ENCODE assay signal across 27 cellular contexts in the genomic region with DNA sequence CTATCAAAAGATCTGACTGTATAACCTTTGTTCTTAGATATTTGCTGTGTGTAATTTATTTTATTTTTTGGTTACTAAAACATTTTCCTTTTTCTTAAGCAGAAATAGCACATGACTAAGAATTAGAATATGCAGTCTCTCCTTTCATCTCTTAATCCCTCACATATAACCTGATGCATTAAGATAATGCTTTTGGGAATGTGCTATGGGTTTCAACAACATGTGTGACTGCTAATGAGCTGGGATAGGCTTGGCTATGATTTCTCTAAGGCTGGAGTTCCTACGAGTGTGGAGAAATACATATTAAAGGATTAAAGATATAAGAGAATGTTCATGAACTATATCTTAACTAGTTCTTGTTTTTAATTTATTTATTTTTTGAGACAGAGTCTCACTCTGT. TPM values are rescaled to one million over a fixed set of nuclear protein-coding genes. Genes with fewer than 3 reads are reported as not detected.
"Had no signal": no experiment of that assay in that cellular context is flagged by ENCODE, and none has a peak within 500 bp of the region (broad histone marks: within the 10 kb centered on the region; RNA-seq: fewer than 3 reads in every experiment).

No MANE protein-coding gene starts in this region.

- H3K27ac ChIP-seq: breast epithelium, colonic mucosa had no signal

- DNase-seq: activated B cell treated with CpG ODN at 0.5 μM for 24 hours; activated CD4-positive, alpha-beta T cell treated with anti-CD3 and anti-CD28 coated beads for 1 hour; activated CD4-positive, alpha-beta T cell treated with anti-CD3 and anti-CD28 coated beads, Interleukin-2, amount 10 ng/mL, durations not matched to agents 24 days and 14 days; activated CD4-positive, alpha-beta T cell treated with anti-CD3 and anti-CD28 coated beads, Interleukin-2, amount 50 U/mL, for 48 hours; activated CD8-positive, alpha-beta memory T cell treated with anti-CD3 and anti-CD28 coated beads, Interleukin-2, amount 10 ng/mL, durations not matched to agents 7 days and 5 days; activated effector memory CD4-positive, alpha-beta T cell treated with anti-CD3 and anti-CD28 coated beads, Interleukin-2, amount 50 U/mL, for 16 hours; activated naive CD4-positive, alpha-beta T cell treated with Interleukin-2 at 50 U/mL for 16 hours; activated naive CD8-positive, alpha-beta T cell treated with anti-CD3 and anti-CD28 coated beads, Interleukin-2, amount 50 U/mL, for 24 hours; activated T-cell treated with anti-CD3 and anti-CD28 coated beads, Interleukin-2, amount 50 U/mL, for 24 hours; amygdala; caudate nucleus; colonic mucosa; MG63; MV-4-11; NCI-H1092 treated with DMSO at 0.1 percent for 48 hours; NCI-H1417 treated with DMSO at 0.1 percent for 48 hours; NCI-H1694; NCI-H2029; NCI-H2107; NCI-H510A treated with DMSO at 0.1 percent for 48 hours; SIG-M5; T-helper 17 cell; T-helper 9 cell had no signal

- ATAC-seq: activated CD8-positive, alpha-beta memory T cell treated with anti-CD3 and anti-CD28 coated beads, Interleukin-2, amount 10 ng/mL, durations not matched to agents 7 days and 5 days; activated naive CD4-positive, alpha-beta T cell treated with anti-CD3 and anti-CD28 coated beads, Interleukin-2, amount 50 U/mL, for 72 hours; activated naive CD8-positive, alpha-beta T cell treated with anti-CD3 and anti-CD28 coated beads, Interleukin-2, amount 50 U/mL, for 24 hours; T-helper 17 cell had no signal

- H3K4me1 Mint-ChIP-seq: activated B cell treated with CpG ODN at 0.5 μM for 24 hours; activated CD4-positive, alpha-beta T cell treated with anti-CD3 and anti-CD28 coated beads, Interleukin-2, amount 10 ng/mL, durations not matched to agents 24 days and 14 days; activated CD8-positive, alpha-beta memory T cell treated with anti-CD3 and anti-CD28 coated beads, Interleukin-2, amount 10 ng/mL, durations not matched to agents 7 days and 5 days; activated naive CD8-positive, alpha-beta T cell treated with anti-CD3 and anti-CD28 coated beads, Interleukin-2, amount 50 U/mL, for 24 hours; T-helper 17 cell had no signal

- H3K4me3 ChIP-seq: breast epithelium, colonic mucosa, MG63 had no signal

- H3K36me3 ChIP-seq: breast epithelium, colonic mucosa, MG63 had no signal

- H3K4me1 ChIP-seq: breast epithelium, colonic mucosa had no signal

- H3K9me3 ChIP-seq: colonic mucosa, MG63 had no signal

- H3K4me3 Mint-ChIP-seq: activated B cell treated with CpG ODN at 0.5 μM for 24 hours; activated CD4-positive, alpha-beta T cell treated with anti-CD3 and anti-CD28 coated beads, Interleukin-2, amount 10 ng/mL, durations not matched to agents 24 days and 14 days; activated CD8-positive, alpha-beta memory T cell treated with anti-CD3 and anti-CD28 coated beads, Interleukin-2, amount 10 ng/mL, durations not matched to agents 7 days and 5 days; activated naive CD8-positive, alpha-beta T cell treated with anti-CD3 and anti-CD28 coated beads, Interleukin-2, amount 50 U/mL, for 24 hours; activated T-cell treated with anti-CD3 and anti-CD28 coated beads, Interleukin-2, amount 50 U/mL, for 24 hours; T-helper 17 cell had no signal

- H3K27me3 ChIP-seq: breast epithelium, colonic mucosa, MG63 had no signal

- H3K27ac Mint-ChIP-seq: activated B cell treated with CpG ODN at 0.5 μM for 24 hours; activated CD4-positive, alpha-beta T cell treated with anti-CD3 and anti-CD28 coated beads, Interleukin-2, amount 10 ng/mL, durations not matched to agents 24 days and 14 days; activated CD8-positive, alpha-beta memory T cell treated with anti-CD3 and anti-CD28 coated beads, Interleukin-2, amount 10 ng/mL, durations not matched to agents 7 days and 5 days; activated naive CD4-positive, alpha-beta T cell treated with anti-CD3 and anti-CD28 coated beads, Interleukin-2, amount 50 U/mL, for 72 hours; activated naive CD8-positive, alpha-beta T cell treated with anti-CD3 and anti-CD28 coated beads, Interleukin-2, amount 50 U/mL, for 24 hours; activated T-cell treated with anti-CD3 and anti-CD28 coated beads, Interleukin-2, amount 50 U/mL, for 24 hours; T-helper 17 cell had no signal

RNA-seq across cellular contexts. Expression of a gene that starts 41.6 kb away (rescaled TPM):
- total RNA-seq: OCI-LY7, T-helper 17 cell had no signal

RNA-seq across cellular contexts. Expression of a gene that starts 55.7 kb away (rescaled TPM):
- total RNA-seq: activated B cell treated with CpG ODN at 0.5 μM for 24 hours; activated CD4-positive, alpha-beta T cell treated with anti-CD3 and anti-CD28 coated beads, Interleukin-2, amount 10 ng/mL, durations not matched to agents 24 days and 14 days; activated CD8-positive, alpha-beta memory T cell treated with anti-CD3 and anti-CD28 coated beads, Interleukin-2, amount 10 ng/mL, durations not matched to agents 7 days and 5 days; activated naive CD4-positive, alpha-beta T cell treated with anti-CD3 and anti-CD28 coated beads, Interleukin-2, amount 50 U/mL, for 72 hours; colonic mucosa; OCI-LY7; RPMI7951; T-helper 17 cell had no signal
